In the genomic region with DNA sequence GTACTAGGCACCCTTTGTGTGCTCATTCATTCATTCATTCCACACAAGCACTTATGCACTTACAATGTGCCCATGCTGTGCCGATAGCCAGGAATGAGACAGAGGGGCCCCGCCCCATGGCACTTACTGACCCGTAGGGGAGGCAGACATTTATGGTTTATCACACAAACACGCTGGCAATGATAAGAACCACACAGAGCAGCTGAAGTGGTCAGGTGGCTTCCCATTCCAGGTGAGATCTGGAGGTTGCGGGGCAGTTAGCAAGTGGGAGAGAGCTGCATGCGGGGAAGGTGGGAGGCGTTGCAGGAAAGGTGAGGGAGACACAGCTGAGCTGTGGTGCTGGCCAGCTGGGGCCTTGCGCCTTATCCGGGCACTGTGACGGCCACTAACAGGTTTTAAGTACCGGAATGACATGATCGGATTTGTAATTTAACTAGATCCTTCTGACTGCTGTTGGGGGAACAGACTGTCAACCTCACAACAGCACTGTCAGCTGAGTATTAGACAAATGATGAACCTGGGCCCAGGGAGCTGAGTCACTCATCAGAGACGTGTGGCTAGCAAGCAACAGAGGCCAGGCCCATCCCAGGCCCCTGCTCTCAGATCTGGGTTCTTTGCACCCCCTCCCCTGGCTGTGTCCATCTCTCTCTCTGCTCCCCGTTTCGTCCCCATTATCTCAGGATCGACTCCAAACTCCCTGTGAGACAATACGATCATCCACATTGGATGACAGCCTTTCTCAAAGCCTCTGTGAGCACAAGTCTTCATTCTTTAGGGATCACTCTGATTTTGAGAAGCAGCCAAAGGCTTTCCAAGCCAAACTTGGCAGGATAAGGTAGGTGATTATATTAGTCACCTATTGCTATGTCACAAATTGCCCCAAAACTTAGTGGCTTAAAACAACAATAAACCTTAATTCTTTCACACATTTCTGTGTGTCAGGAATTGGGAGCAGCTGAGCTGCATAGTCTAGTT, we compare ENCODE assay signal across 14 cellular contexts. TPM values are rescaled to one million over a fixed set of nuclear protein-coding genes. Genes with fewer than 3 reads are reported as not detected.
DNase-seq lines count a peak whose midpoint lies in the region; ATAC-seq and TF ChIP-seq lines count a peak whose summit lies in the region.
"Had no signal": no experiment of that assay in that cellular context is flagged by ENCODE, and none has a peak within 500 bp of the region (broad histone marks: within the 10 kb centered on the region; RNA-seq: fewer than 3 reads in every experiment).

No MANE protein-coding gene starts in this region.

- no peaks in the 10 kb centered on the region for H3K36me3 ChIP-seq in GM23248 (ENCODE audit: low read depth)
- H3K36me3 ChIP-seq in psoas muscle (ENCODE audit: insufficient read depth in 1 of 2, low read depth in 1 of 2) = no peaks in the 10 kb centered on the region
- H3K36me3 ChIP-seq: right lobe of liver had no signal

- H4K20me1 ChIP-seq in GM23248 (ENCODE audit: insufficient read depth) = no peaks in the 10 kb centered on the region

- H3K27me3 ChIP-seq in GM23248 (replicated peaks; ENCODE audit: insufficient read depth) (no peaks in the 10 kb centered on the region), psoas muscle (ENCODE audit: insufficient read depth in 3 of 3, low read length in 2 of 3) (no peaks in the 10 kb centered on the region)
- H3K27me3 ChIP-seq: right lobe of liver had no signal

- H3K36me3 Mint-ChIP-seq in mesothelial cell of epicardium = no peaks in the 10 kb centered on the region
- H3K36me3 Mint-ChIP-seq in activated T-cell treated with anti-CD3 and anti-CD28 coated beads, Interleukin-2, amount 50 U/mL, for 24 hours (ENCODE audit: low read depth) = no peaks in the 10 kb centered on the region

- peak overlapping the region; percentile 58 for H3K27ac ChIP-seq in GM23248
- no peak overlapping the region for H3K27ac ChIP-seq in psoas muscle
- H3K27ac ChIP-seq: right lobe of liver had no signal

- in situ Hi-C loops in GM23248 (cut with MboI) = no loop called here

- H3K9me3 ChIP-seq in GM23248 (ENCODE audit: low read depth) = no peaks in the 10 kb centered on the region
- H3K9me3 ChIP-seq in psoas muscle = no peaks in the 10 kb centered on the region
- H3K9me3 ChIP-seq: right lobe of liver had no signal

- no peak overlapping the region for H3K4me3 Mint-ChIP-seq in mesothelial cell of epicardium
- H3K4me3 Mint-ChIP-seq in activated T-cell treated with anti-CD3 and anti-CD28 coated beads, Interleukin-2, amount 50 U/mL, for 24 hours = no peak overlapping the region
- H3K4me3 Mint-ChIP-seq: activated T-cell treated with anti-CD3 and anti-CD28 coated beads, Interleukin-2, amount 50 U/mL, for 4 hours had no signal

- TF ChIP-seq CTCF in psoas muscle (IDR thresholded peaks at IDR 0.05) = no peak
- TF ChIP-seq CTCF in mesothelial cell of epicardium (IDR thresholded peaks at IDR 0.05; ENCODE audit: unreplicated experiment) = no peak

- no peaks in the 10 kb centered on the region for H3K9me2 ChIP-seq in GM23248 (ENCODE audit: insufficient read depth)

- ATAC-seq in esophagus mucosa = peak; percentile 46
- ATAC-seq in psoas muscle = peak; percentile 61 to 80 (median 69)
- ATAC-seq: activated T-cell treated with anti-CD3 and anti-CD28 coated beads, Interleukin-2, amount 50 U/mL, for 4 hours; right lobe of liver had no signal

- H3K4me3 ChIP-seq in GM23248 (peak overlapping the region; percentile 23; the same call in 1 of the 2 replicates), psoas muscle (no peak overlapping the region)
- H3K4me3 ChIP-seq: right lobe of liver had no signal

- peaks cover 2% of the 10 kb centered on the region for H3K27me3 Mint-ChIP-seq in mesothelial cell of epicardium (ENCODE audit: low read depth)
- H3K27me3 Mint-ChIP-seq in activated T-cell treated with anti-CD3 and anti-CD28 coated beads, Interleukin-2, amount 50 U/mL, for 24 hours = peaks cover 2% of the 10 kb centered on the region

- no peaks in the 10 kb centered on the region for H3K9me3 Mint-ChIP-seq in mesothelial cell of epicardium
- no peaks in the 10 kb centered on the region for H3K9me3 Mint-ChIP-seq in activated T-cell treated with anti-CD3 and anti-CD28 coated beads, Interleukin-2, amount 50 U/mL, for 24 hours
- H3K9me3 Mint-ChIP-seq: activated T-cell treated with anti-CD3 and anti-CD28 coated beads, Interleukin-2, amount 50 U/mL, for 4 hours had no signal

- H3K79me2 ChIP-seq in GM23248 (ENCODE audit: insufficient read depth) = no peaks in the 10 kb centered on the region

- no peak overlapping the region for H3K27ac Mint-ChIP-seq in mesothelial cell of epicardium
- H3K27ac Mint-ChIP-seq in activated T-cell treated with anti-CD3 and anti-CD28 coated beads, Interleukin-2, amount 50 U/mL, for 24 hours = no peak overlapping the region

- peak overlapping the region; percentile 29 for H3K4me2 ChIP-seq in GM23248 (ENCODE audit: unreplicated experiment)

- 24 to 25% methylated on average over 17 of the region's 17 CpGs for WGBS in GM23248 (ENCODE audit: low coverage in 1 of 2, low lambda C conversion rate in 2 of 2, missing lambda C conversion rate in 2 of 2), 2 experiments
- 64 to 84% (median 74%) methylated on average over 17 of the region's 17 CpGs for WGBS in psoas muscle, 3 donors

- H3K4me1 ChIP-seq in GM23248 (ENCODE audit: insufficient read depth) = peaks cover 32% of the 10 kb centered on the region
- H3K4me1 ChIP-seq in psoas muscle = no peaks in the 10 kb centered on the region
- H3K4me1 ChIP-seq: right lobe of liver had no signal

- peak overlapping the region; percentile 13; the same call in 1 of the 2 replicates for H3K9ac ChIP-seq in GM23248

- H2AFZ ChIP-seq in GM23248 = peak overlapping the region; percentile 33; the same call in 1 of the 2 replicates

- intact Hi-C loops in psoas muscle (cut with DNase I) = no loop called here

- DNase-seq in GM23248 = peak; percentile 94
- peak; percentile 90 for DNase-seq in NCI-H82 (lab: John Stamatoyannopoulos, UW)
- no peak for DNase-seq in psoas muscle
- no peak for DNase-seq in mesothelial cell of epicardium (ENCODE audit: low spot score in 2 of 2, unreplicated experiment in 2 of 2)
- DNase-seq in NCI-H2196 treated with DMSO at 0.1 percent for 48 hours (lab: John Stamatoyannopoulos, UW; ENCODE audit: unreplicated experiment) = no peak
- no peak for DNase-seq in COR-L47 (lab: John Stamatoyannopoulos, UW)
- DNase-seq in activated T-cell treated with anti-CD3 and anti-CD28 coated beads, Interleukin-2, amount 50 U/mL, for 24 hours = no peak
- DNase-seq: activated T-cell treated with anti-CD3 and anti-CD28 coated beads, Interleukin-2, amount 50 U/mL, for 4 hours; DMS79; midbrain; NCI-H146; right lobe of liver had no signal

- H3K4me1 Mint-ChIP-seq in mesothelial cell of epicardium = peaks cover 12% of the 10 kb centered on the region
- no peaks in the 10 kb centered on the region for H3K4me1 Mint-ChIP-seq in activated T-cell treated with anti-CD3 and anti-CD28 coated beads, Interleukin-2, amount 50 U/mL, for 24 hours (ENCODE audit: low read depth)

- H3F3A ChIP-seq in GM23248 (ENCODE audit: insufficient read depth) = peaks cover 22% of the 10 kb centered on the region

RNA-seq across cellular contexts. Expression of gene RASD2, which starts 28.4 kb away (rescaled TPM):
- total RNA-seq in GM23248 (2014; rRNA removed; shearing (Covaris generic)) = 0.76 and 3.7 TPM in 2 replicates
- polyA plus RNA-seq in GM23248 (2016; fragmentation: Nextera tagmentation; extraction: Ambion mirVana) (1.5 and 1.6 TPM in 2 replicates), psoas muscle (1 to 10 TPM; 2.0 to 2.1 (median 2.1) TPM)
- total RNA-seq in esophagus mucosa (0.28 TPM), psoas muscle (1 to 10 TPM; 3.5 to 6.1 (median 3.7) TPM), mesothelial cell of epicardium (0.14 to 0.20 TPM in 2 of 3 replicates, not detected in the other)
- total RNA-seq: HT1080 had no signal

RNA-seq across cellular contexts. Expression of gene MB, which starts 48.1 kb away (rescaled TPM):
- not detected in 2 replicates for total RNA-seq in GM23248 (2014; rRNA removed; shearing (Covaris generic))
- polyA plus RNA-seq in GM23248 (2016; fragmentation: Nextera tagmentation; extraction: Ambion mirVana) (0.47 TPM in 1 of 2 replicates, not detected in the other), psoas muscle (over 10,000 TPM in 2 of 3 donors, 1,000 to 10,000 TPM in 1; 9,385 to 12,606 (median 10,019) TPM)
- total RNA-seq in esophagus mucosa (7.7 TPM), psoas muscle (1,000 to 10,000 TPM; 6,836 to 9,981 (median 8,612) TPM), mesothelial cell of epicardium (not detected in 3 replicates)
- total RNA-seq: HT1080 had no signal

Comparison
In these comparisons a context has a peak if more than half of its experiments do, and no peak if none do; other contexts are left out.
1. DNase-seq: peak in GM23248 (single experiment) and NCI-H82 (single experiment); none in psoas muscle (0 of 2), mesothelial cell of epicardium (0 of 2), NCI-H2196 treated with DMSO at 0.1 percent for 48 hours (single experiment), COR-L47 (single experiment) and activated T-cell treated with anti-CD3 and anti-CD28 coated beads, Interleukin-2, amount 50 U/mL, for 24 hours (single experiment).
2. RNA of gene MB, which starts 48.1 kb away (total RNA-seq): 6,836 to 9,981 TPM in psoas muscle; 7.7 TPM in esophagus mucosa (single experiment), not detected in GM23248 and not detected in mesothelial cell of epicardium; every median in the first group is over 100 times any median in the second.